10 cellular contexts compared by ENCODE assay signal in the genomic region with DNA sequence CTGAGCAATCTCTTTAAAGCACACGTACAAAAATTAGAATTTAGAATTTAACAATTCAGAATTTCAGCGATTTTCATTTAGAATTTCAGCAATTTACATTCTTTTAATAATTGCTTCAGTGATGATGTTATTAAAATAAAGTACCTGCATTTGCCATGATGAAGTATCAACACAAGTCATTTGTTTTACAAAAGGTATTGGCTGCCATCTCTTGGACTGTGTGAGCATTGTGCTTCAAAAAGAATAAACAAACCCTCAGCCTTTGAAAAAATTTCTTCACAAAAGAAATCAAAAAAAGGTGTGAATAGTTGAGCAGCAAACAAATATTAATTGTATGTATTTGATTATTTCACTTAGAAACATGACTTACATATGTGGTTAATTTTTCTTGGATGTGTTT.
A peak's percentile ranks its signal among the peaks of the same experiment; 100 is the strongest.
DNase-seq lines count a peak whose midpoint lies in the region; ATAC-seq, FAIRE-seq and TF ChIP-seq lines count a peak whose summit lies in the region.
"Had no signal": no experiment of that assay in that cellular context is flagged by ENCODE, and none has a peak within 500 bp of the region (broad histone marks: within the 10 kb centered on the region; RNA-seq: fewer than 3 reads in every experiment).

No MANE protein-coding gene starts in this region.

- no peak overlapping the region for H3K4me3 ChIP-seq in fibroblast of mammary gland (ENCODE audit: control insufficient read depth, low read depth, low read length)

- peak; percentile 83 for FAIRE-seq in A204.1 (lab: Jason Lieb, UNC)
- FAIRE-seq in GM19239 (lab: Jason Lieb, UNC): peak; percentile 18

- peak; percentile 32 for TF ChIP-seq CTCF in fibroblast of mammary gland (conservative IDR thresholded peaks at IDR 0.05; ENCODE audit: control insufficient read depth, insufficient read depth, low read depth, low read length)

- DNase-seq in GM19239 (ENCODE audit: insufficient read length, low spot score): no peak
- peak; percentile 15 for DNase-seq in NCI-H774 (lab: John Stamatoyannopoulos, UW)
- peak; percentile 49 for DNase-seq in fibroblast of mammary gland (ENCODE audit: low read depth)
- DNase-seq in T1000 (lab: John Stamatoyannopoulos, UW): no peak
- DNase-seq in putamen (ENCODE audit: low spot score): no peak
- no peak for DNase-seq in stimulated activated CD4-positive, alpha-beta T cell treated with anti-CD3 and anti-CD28 coated beads, Interleukin-4, amount 100 ng/mL, for 4 hours
- DNase-seq: activated CD8-positive, alpha-beta T cell treated with anti-CD3 and anti-CD28 coated beads for 36 hours; GF-D8 had no signal

- ATAC-seq in HG03095 (IDR thresholded peaks at IDR 0.05; ENCODE audit: unreplicated experiment): no peak
- ATAC-seq: activated CD8-positive, alpha-beta T cell treated with anti-CD3 and anti-CD28 coated beads for 36 hours had no signal

Comparison
In these comparisons a context has a peak if more than half of its experiments do, and no peak if none do; other contexts are left out.
1. DNase-seq: peak in NCI-H774 (single experiment) and fibroblast of mammary gland (single experiment); none in GM19239 (single experiment), T1000 (single experiment), putamen (single experiment) and stimulated activated CD4-positive, alpha-beta T cell treated with anti-CD3 and anti-CD28 coated beads, Interleukin-4, amount 100 ng/mL, for 4 hours (0 of 2).